ENCODE assay signal across 8 cellular contexts in the genomic region with DNA sequence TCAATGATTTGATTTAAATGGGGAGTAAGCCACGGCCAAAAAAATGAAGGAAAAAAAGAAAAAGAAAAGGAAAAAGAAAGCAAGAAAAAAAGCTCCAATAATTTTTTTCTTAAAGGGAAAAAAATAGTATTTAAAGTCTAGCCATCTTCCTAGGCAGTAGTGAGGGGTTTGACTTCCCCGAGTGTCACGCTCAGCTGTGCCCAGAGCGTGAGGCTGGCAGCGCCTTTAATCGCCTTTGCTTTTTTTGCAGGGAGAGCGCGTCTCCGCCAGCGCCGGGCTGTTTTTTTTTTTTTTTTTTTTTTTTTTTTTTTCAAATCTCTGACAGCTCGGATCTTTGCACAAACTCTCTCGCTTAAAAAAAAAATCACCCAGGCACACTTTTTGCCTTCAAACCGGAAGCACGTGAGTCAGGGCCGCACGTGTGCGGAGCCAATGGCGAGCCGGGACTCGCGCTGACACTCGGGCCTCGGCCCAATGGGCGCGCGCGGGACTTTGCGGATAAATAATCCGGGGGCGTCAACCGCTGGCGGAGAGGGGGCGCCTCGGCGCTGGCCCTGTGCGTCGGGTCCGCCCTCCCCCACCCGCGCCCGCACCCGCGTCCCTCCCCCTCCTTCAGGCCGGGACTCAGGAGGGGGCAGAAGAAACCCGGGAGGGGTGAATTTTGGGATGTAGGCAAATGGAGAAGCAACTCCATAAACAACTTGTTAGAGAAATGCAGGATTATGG. TPM values are rescaled to one million over a fixed set of nuclear protein-coding genes. Genes with fewer than 3 reads are reported as not detected.
DNase-seq lines count a peak whose midpoint lies in the region; ATAC-seq and TF ChIP-seq lines count a peak whose summit lies in the region.

A gene (minus strand): TSS at position 202 of the 726 bp plus-strand sequence. CDS start 481 bp downstream, outside the sequence.

- H3K4me3 ChIP-seq in retinal pigment epithelial cell (ENCODE audit: low read length) = peak within 1 kb of the TSS; percentile 10

- DNase-seq in GM20000 (ENCODE audit: low spot score) = peak; percentile 31
- peak; percentile 47 for DNase-seq in SK-N-DZ (ENCODE audit: low spot score)
- peak; percentile 77 for DNase-seq in fibroblast of the conjunctiva (ENCODE audit: low read depth)
- DNase-seq in retinal pigment epithelial cell (ENCODE audit: low read depth) = no peak
- no peak for DNase-seq in T-helper 9 cell
- DNase-seq in Ammon's horn (ENCODE audit: low spot score) = no peak
- DNase-seq in putamen (ENCODE audit: low spot score) = no peak

- ATAC-seq in HG03342 (IDR thresholded peaks at IDR 0.05; ENCODE audit: unreplicated experiment) = no peak

- no peak for TF ChIP-seq CTCF in GM20000 (IDR thresholded peaks at IDR 0.05; ENCODE audit: extremely low read depth, missing control alignments)
- no peak for TF ChIP-seq CTCF in retinal pigment epithelial cell (conservative IDR thresholded peaks at IDR 0.05; ENCODE audit: low read depth, low read length)

RNA-seq across cellular contexts. Expression of the gene that starts here (rescaled TPM):
- 0.51 and 0.89 TPM in 2 replicates for polyA plus RNA-seq in SK-N-DZ (2014; cell fraction: cytosol; rRNA removed)
- polyA plus RNA-seq in SK-N-DZ (2014; cell fraction: nucleus; rRNA removed) = 0.50 TPM in 1 of 2 replicates, not detected in the other

Comparison
In these comparisons a context has a peak if more than half of its experiments do, and no peak if none do; other contexts are left out.
1. DNase-seq: peak in GM20000 (single experiment), SK-N-DZ (single experiment) and fibroblast of the conjunctiva (single experiment); none in retinal pigment epithelial cell (single experiment), T-helper 9 cell (single experiment), Ammon's horn (single experiment) and putamen (single experiment).